ENCODE assay signal across 8 cellular contexts in the genomic region with DNA sequence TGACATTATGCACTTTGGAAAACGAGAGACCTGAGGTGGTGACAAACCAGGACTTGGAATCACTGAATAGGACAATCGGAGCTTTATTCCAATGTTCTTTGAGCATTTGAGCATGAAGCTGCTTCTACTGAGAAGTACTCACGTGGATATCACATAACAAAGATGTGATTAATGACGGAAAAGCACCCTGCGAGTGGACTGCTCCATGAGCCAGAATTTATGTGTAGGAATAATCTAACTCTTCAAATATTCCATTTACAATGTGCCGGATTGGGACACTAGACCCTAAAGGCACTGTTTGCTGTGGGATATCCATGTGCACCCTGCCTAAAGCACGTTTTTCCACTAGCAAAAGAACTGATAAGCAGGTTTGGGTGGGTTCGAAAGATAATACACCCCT. TPM values are rescaled to one million over a fixed set of nuclear protein-coding genes. Genes with fewer than 3 reads are reported as not detected.
DNase-seq lines count a peak whose midpoint lies in the region; ATAC-seq and TF ChIP-seq lines count a peak whose summit lies in the region.

No MANE protein-coding gene starts in this region.

- 22 to 24% methylated on average over 8 of the region's 8 CpGs for WGBS in testis, 2 donors

- no peaks in the 10 kb centered on the region for H3K27me3 ChIP-seq in layer of hippocampus (ENCODE audit: control insufficient read depth, insufficient read depth, low read length)
- H3K27me3 ChIP-seq in testis = no peaks in the 10 kb centered on the region

- no peak overlapping the region for H3K4me3 ChIP-seq in testis

- H3K36me3 Mint-ChIP-seq in activated T-cell treated with anti-CD3 and anti-CD28 coated beads, Interleukin-2, amount 50 U/mL, for 24 hours (ENCODE audit: low read depth) = peaks cover 26% of the 10 kb centered on the region
- H3K36me3 Mint-ChIP-seq in activated T-helper 2 cell treated with anti-CD3 and anti-CD28 coated beads, Interferon-gamma antibody, Interleukin-2, Interleukin-4, amounts not matched to agents 10 μg/mL and 5 μg/mL and 100 μg/mL, durations not matched to agents 14 hours and 24 hours and 36 hours (ENCODE audit: low read depth) = peaks cover 25% of the 10 kb centered on the region

- H3K27me3 Mint-ChIP-seq in activated T-cell treated with anti-CD3 and anti-CD28 coated beads, Interleukin-2, amount 50 U/mL, for 24 hours = no peaks in the 10 kb centered on the region
- no peaks in the 10 kb centered on the region for H3K27me3 Mint-ChIP-seq in activated T-helper 2 cell treated with anti-CD3 and anti-CD28 coated beads, Interferon-gamma antibody, Interleukin-2, Interleukin-4, amounts not matched to agents 10 μg/mL and 5 μg/mL and 100 μg/mL, durations not matched to agents 14 hours and 24 hours and 36 hours (ENCODE audit: low read depth)

- H3K27ac Mint-ChIP-seq in activated T-cell treated with anti-CD3 and anti-CD28 coated beads, Interleukin-2, amount 50 U/mL, for 24 hours = peak overlapping the region; percentile 93
- H3K27ac Mint-ChIP-seq in activated T-helper 2 cell treated with anti-CD3 and anti-CD28 coated beads, Interferon-gamma antibody, Interleukin-2, Interleukin-4, amounts not matched to agents 10 μg/mL and 5 μg/mL and 100 μg/mL, durations not matched to agents 14 hours and 24 hours and 36 hours = peak overlapping the region; percentile 94

- ATAC-seq in GM21381 (IDR thresholded peaks at IDR 0.05; ENCODE audit: unreplicated experiment) = no peak

- peaks cover 3% of the 10 kb centered on the region for H3K9me3 Mint-ChIP-seq in activated T-cell treated with anti-CD3 and anti-CD28 coated beads, Interleukin-2, amount 50 U/mL, for 24 hours
- peaks cover 5% of the 10 kb centered on the region for H3K9me3 Mint-ChIP-seq in activated T-helper 2 cell treated with anti-CD3 and anti-CD28 coated beads, Interferon-gamma antibody, Interleukin-2, Interleukin-4, amounts not matched to agents 10 μg/mL and 5 μg/mL and 100 μg/mL, durations not matched to agents 14 hours and 24 hours and 36 hours

- H3K36me3 ChIP-seq in testis (ENCODE audit: low read depth, missing control alignments) = no peaks in the 10 kb centered on the region

- peaks cover 13% of the 10 kb centered on the region for H3K4me1 ChIP-seq in testis

- H3K27ac ChIP-seq in layer of hippocampus (ENCODE audit: low read depth, low read length) (peak overlapping the region; percentile 99), testis (peak overlapping the region; percentile 100)

- H3K9me3 ChIP-seq in testis = no peaks in the 10 kb centered on the region

- TF ChIP-seq CTCF in testis (IDR thresholded peaks at IDR 0.05) = no peak

- TF ChIP-seq POLR2A in testis (IDR thresholded peaks at IDR 0.05) = no peak

- H3K4me1 Mint-ChIP-seq in activated T-cell treated with anti-CD3 and anti-CD28 coated beads, Interleukin-2, amount 50 U/mL, for 24 hours (ENCODE audit: low read depth) = peaks cover 34% of the 10 kb centered on the region
- peaks cover 30% of the 10 kb centered on the region for H3K4me1 Mint-ChIP-seq in activated T-helper 2 cell treated with anti-CD3 and anti-CD28 coated beads, Interferon-gamma antibody, Interleukin-2, Interleukin-4, amounts not matched to agents 10 μg/mL and 5 μg/mL and 100 μg/mL, durations not matched to agents 14 hours and 24 hours and 36 hours (ENCODE audit: low read depth)

- DNase-seq in activated T-cell treated with anti-CD3 and anti-CD28 coated beads, Interleukin-2, amount 50 U/mL, for 24 hours = no peak
- DNase-seq in activated T-cell treated with anti-CD3 and anti-CD28 coated beads, Interleukin-2, amount 50 U/mL, for 48 hours = no peak
- no peak for DNase-seq in activated T-helper 2 cell treated with anti-CD3 and anti-CD28 coated beads, Interferon-gamma antibody, Interleukin-2, Interleukin-4, amounts not matched to agents 10 μg/mL and 5 μg/mL and 100 μg/mL, durations not matched to agents 14 hours and 24 hours and 36 hours (ENCODE audit: low spot score)
- no peak for DNase-seq in testis
- no peak for DNase-seq in activated CD4-positive, alpha-beta T cell treated with anti-CD3 and anti-CD28 coated beads, Interleukin-2, amount 50 U/mL, for 48 hours
- DNase-seq in OCI-M2 (lab: John Stamatoyannopoulos, UW; ENCODE audit: unreplicated experiment) = no peak

- intact Hi-C loops in activated T-helper 2 cell treated with anti-CD3 and anti-CD28 coated beads, Interferon-gamma antibody, Interleukin-2, Interleukin-4, amounts not matched to agents 10 μg/mL and 5 μg/mL and 100 μg/mL, durations not matched to agents 14 hours and 24 hours and 36 hours (cut with micrococcal nuclease) = loop anchor here (2.0 to 5.0 kb wide), 3 partner anchors 121 to 207 kb away; partner anchors contain the start of genes BORCS5 and GPR19
- intact Hi-C loops in testis (cut with DNase I; ENCODE audit: low total_unique reads) = loop anchor here (10.0 kb wide), 1 partner anchor 179 kb away; no protein-coding TSS in a partner anchor

- peak overlapping the region; percentile 79 for H3K4me3 Mint-ChIP-seq in activated T-cell treated with anti-CD3 and anti-CD28 coated beads, Interleukin-2, amount 50 U/mL, for 24 hours
- peak overlapping the region; percentile 81 for H3K4me3 Mint-ChIP-seq in activated T-helper 2 cell treated with anti-CD3 and anti-CD28 coated beads, Interferon-gamma antibody, Interleukin-2, Interleukin-4, amounts not matched to agents 10 μg/mL and 5 μg/mL and 100 μg/mL, durations not matched to agents 14 hours and 24 hours and 36 hours (ENCODE audit: low read depth)

RNA-seq across cellular contexts. Expression of gene DUSP16, which starts 0.9 kb away (rescaled TPM):
- 64.7 and 66.5 TPM in 2 replicates for total RNA-seq in activated T-helper 2 cell treated with anti-CD3 and anti-CD28 coated beads, Interferon-gamma antibody, Interleukin-2, Interleukin-4, amounts not matched to agents 10 μg/mL and 5 μg/mL and 100 μg/mL, durations not matched to agents 14 hours and 24 hours and 36 hours
- 10 to 100 TPM; 42.1 to 48.6 TPM for total RNA-seq in testis
- polyA plus RNA-seq in testis (ENCODE audit: insufficient read depth, low read depth, low replicate concordance) = 22.5 TPM

RNA-seq across cellular contexts. Expression of gene CREBL2, which starts 48.1 kb away (rescaled TPM):
- 22.3 and 23.3 TPM in 2 replicates for total RNA-seq in activated T-helper 2 cell treated with anti-CD3 and anti-CD28 coated beads, Interferon-gamma antibody, Interleukin-2, Interleukin-4, amounts not matched to agents 10 μg/mL and 5 μg/mL and 100 μg/mL, durations not matched to agents 14 hours and 24 hours and 36 hours
- total RNA-seq in testis = 10 to 100 TPM; 42.8 to 43.6 TPM
- polyA plus RNA-seq in testis (ENCODE audit: insufficient read depth, low read depth, low replicate concordance) = 49.6 TPM
